Comparison of ENCODE assay signal across 8 cellular contexts in the genomic region with DNA sequence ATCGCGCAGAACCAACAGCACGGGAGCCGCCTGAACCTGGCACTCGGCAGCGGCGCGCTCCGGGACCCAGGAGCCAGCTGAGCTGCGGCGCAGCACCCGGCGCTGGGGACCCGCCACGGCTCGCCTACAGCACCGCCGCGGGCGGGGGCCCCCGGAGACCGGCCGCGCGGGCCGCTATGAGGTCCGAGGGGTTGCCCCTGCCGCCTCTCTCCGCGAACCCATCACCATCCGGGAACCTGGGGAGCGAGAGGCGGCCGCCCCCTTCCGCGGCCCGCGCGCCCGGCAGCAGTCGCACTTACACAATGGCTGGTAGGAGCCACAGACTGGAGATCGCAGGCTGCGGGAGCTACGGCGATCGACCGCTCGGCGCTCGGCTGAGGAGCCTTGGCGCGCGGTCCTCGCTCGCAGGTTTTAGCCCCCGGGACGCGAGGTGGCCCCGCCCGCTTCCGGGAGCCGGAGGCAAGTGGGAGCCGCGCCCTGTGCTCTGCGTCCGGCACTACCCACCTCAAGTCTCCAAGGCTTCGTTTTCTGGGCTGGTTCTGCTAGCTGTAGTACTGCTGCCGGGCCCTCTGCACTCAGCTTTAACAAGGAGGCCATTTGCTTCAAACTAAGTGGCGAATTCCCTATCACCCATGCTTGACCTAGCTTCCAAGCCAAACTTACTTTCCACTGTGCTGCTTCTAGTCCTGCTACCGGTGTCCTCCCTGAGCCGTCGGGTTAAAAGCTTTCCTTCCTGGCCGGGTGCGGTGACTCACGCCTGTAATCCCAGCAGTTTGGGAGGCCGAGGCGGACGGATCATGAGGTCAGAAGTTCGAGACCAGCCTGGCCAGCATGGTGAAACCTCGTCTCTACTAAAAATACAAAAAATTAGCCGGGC.
DNase-seq lines count a peak whose midpoint lies in the region; TF ChIP-seq lines count a peak whose summit lies in the region.

Gene TPK1, minus strand, starts transcription at position 386 of the 877 bp plus-strand sequence. CDS start 451 bp downstream, outside the sequence.

- DNase-seq in ELF-1 (ENCODE audit: low read depth, low spot score) (peak; percentile 97), GOT3 (lab: John Stamatoyannopoulos, UW) (peak; percentile 74), LNCaP clone FGC (ENCODE audit: low read depth) (peak; percentile 74), SHP77 (lab: John Stamatoyannopoulos, UW) (peak; percentile 83 to 90), activated gamma-delta T cell (lab: John Stamatoyannopoulos, UW) (peak; percentile 86), fibroblast of the conjunctiva (ENCODE audit: low read depth) (peak; percentile 88), nephron progenitor cell (peak; percentile 85)

- peaks cover 15% of the 10 kb centered on the region for H3K27me3 Mint-ChIP-seq in nephron progenitor cell (ENCODE audit: low read depth, poor library complexity)
- no peaks in the 10 kb centered on the region for H3K27me3 Mint-ChIP-seq in stimulated activated naive CD8-positive, alpha-beta T cell treated with anti-CD3 and anti-CD28 coated beads, Interleukin-15, Interleukin-2, amounts not matched to agents 100 ng/mL and 50 ng/mL, for 24 hours

- H3K4me3 Mint-ChIP-seq in nephron progenitor cell = peak within 1 kb of the TSS; percentile 98
- H3K4me3 Mint-ChIP-seq in stimulated activated naive CD8-positive, alpha-beta T cell treated with anti-CD3 and anti-CD28 coated beads, Interleukin-15, Interleukin-2, amounts not matched to agents 100 ng/mL and 50 ng/mL, for 24 hours = peak within 1 kb of the TSS; percentile 98

- H3K27ac Mint-ChIP-seq in nephron progenitor cell = peak within 1 kb of the TSS; percentile 98
- peak within 1 kb of the TSS; percentile 98 for H3K27ac Mint-ChIP-seq in stimulated activated naive CD8-positive, alpha-beta T cell treated with anti-CD3 and anti-CD28 coated beads, Interleukin-15, Interleukin-2, amounts not matched to agents 100 ng/mL and 50 ng/mL, for 24 hours

- TF ChIP-seq CTCF in LNCaP clone FGC (IDR thresholded peaks at IDR 0.05; ENCODE audit: control insufficient read depth, extremely low read depth, insufficient read depth) (peak; percentile 8; the same call in 1 of the 2 replicates), nephron progenitor cell (IDR thresholded peaks at IDR 0.05) (no peak)

- peaks cover 7% of the 10 kb centered on the region for H3K4me1 Mint-ChIP-seq in nephron progenitor cell
- peaks cover 39% of the 10 kb centered on the region for H3K4me1 Mint-ChIP-seq in stimulated activated naive CD8-positive, alpha-beta T cell treated with anti-CD3 and anti-CD28 coated beads, Interleukin-15, Interleukin-2, amounts not matched to agents 100 ng/mL and 50 ng/mL, for 24 hours (ENCODE audit: low read depth)

- peaks cover 38% of the 10 kb centered on the region for H3K9me3 Mint-ChIP-seq in nephron progenitor cell
- H3K9me3 Mint-ChIP-seq in stimulated activated naive CD8-positive, alpha-beta T cell treated with anti-CD3 and anti-CD28 coated beads, Interleukin-15, Interleukin-2, amounts not matched to agents 100 ng/mL and 50 ng/mL, for 24 hours = peaks cover 18% of the 10 kb centered on the region

- peak within 1 kb of the TSS; percentile 68 for H3K4me3 ChIP-seq in LNCaP clone FGC (ENCODE audit: low read depth, low read length)

- peaks cover 5% of the 10 kb centered on the region for H3K36me3 Mint-ChIP-seq in nephron progenitor cell (ENCODE audit: low read depth)
- H3K36me3 Mint-ChIP-seq in stimulated activated naive CD8-positive, alpha-beta T cell treated with anti-CD3 and anti-CD28 coated beads, Interleukin-15, Interleukin-2, amounts not matched to agents 100 ng/mL and 50 ng/mL, for 24 hours (ENCODE audit: low read depth) = peaks cover 6% of the 10 kb centered on the region

Comparison
In these comparisons a context has a peak if more than half of its experiments do, and no peak if none do; other contexts are left out.
1. Peak in every context shown above with its lines: DNase-seq and H3K4me3 ChIP-seq.